ENCODE assay signal across 19 cellular contexts in the genomic region with DNA sequence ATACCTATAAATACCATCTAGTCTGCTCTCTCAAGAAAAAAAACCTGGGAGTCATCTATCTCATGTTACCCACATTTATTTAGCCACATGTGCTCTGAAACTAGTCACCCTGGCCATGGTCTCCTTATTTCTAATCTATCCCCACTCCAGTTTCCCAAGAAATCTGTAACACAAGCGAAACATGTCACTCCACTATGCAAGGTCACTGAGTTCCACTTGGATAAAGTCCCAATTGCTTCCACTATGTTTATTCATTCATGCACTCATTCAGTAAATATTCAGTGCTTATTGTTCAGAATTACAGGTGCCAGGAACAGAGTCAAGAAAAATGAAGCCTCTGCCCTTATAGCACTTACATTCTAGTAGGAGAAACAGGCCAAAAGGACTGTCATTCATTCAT.
DNase-seq lines count a peak whose midpoint lies in the region; TF ChIP-seq lines count a peak whose summit lies in the region.
"Had no signal": no experiment of that assay in that cellular context is flagged by ENCODE, and none has a peak within 500 bp of the region (broad histone marks: within the 10 kb centered on the region; RNA-seq: fewer than 3 reads in every experiment).

No MANE protein-coding gene starts in this region.

- TF ChIP-seq CTCF in epithelial cell of esophagus (IDR thresholded peaks at IDR 0.05; ENCODE audit: insufficient read depth, low read depth, low read length, missing control alignments) = no peak

- DNase-seq in ELR (ENCODE audit: low read depth) = peak; percentile 64
- DNase-seq in RPMI7951 (ENCODE audit: low read depth) = peak; percentile 24
- DNase-seq in epithelial cell of esophagus (ENCODE audit: low read depth) = peak; percentile 58
- peak; percentile 29 for DNase-seq in kidney tubule cell (ENCODE audit: low spot score)
- DNase-seq in Kasumi-1 (lab: John Stamatoyannopoulos, UW) = no peak
- DNase-seq in hippocampal formation (lab: John Stamatoyannopoulos, UW) = no peak
- DNase-seq in effector CD4-positive, alpha-beta T cell = no peak
- no peak for DNase-seq in middle frontal gyrus (ENCODE audit: extremely low spot score, low spot score)
- DNase-seq: CD8-positive, alpha-beta T cell; DMS79 treated with DMSO at 0.1 percent for 48 hours; GDM1; HFFc6; NCI-H1105; NCI-H1694 treated with DMSO at 0.1 percent for 48 hours; NCI-H69; NK-92 treated with Interleukin-12 subunit alpha and Interleukin-12 subunit beta, amount 100 ng/mL, for 24 hours; RPMI8226; SIG-M5 had no signal

- H3K4me3 ChIP-seq in epithelial cell of esophagus (ENCODE audit: low read length) = no peak overlapping the region
- H3K4me3 ChIP-seq: BLaER1 had no signal

Comparison
In these comparisons a context has a peak if more than half of its experiments do, and no peak if none do; other contexts are left out.
1. DNase-seq: peak in ELR (single experiment), RPMI7951 (single experiment), epithelial cell of esophagus (single experiment) and kidney tubule cell (single experiment); none in Kasumi-1 (0 of 2), hippocampal formation (0 of 2), effector CD4-positive, alpha-beta T cell (single experiment) and middle frontal gyrus (single experiment).